Comparison of ENCODE assay signal across 1 cellular context in the genomic region with DNA sequence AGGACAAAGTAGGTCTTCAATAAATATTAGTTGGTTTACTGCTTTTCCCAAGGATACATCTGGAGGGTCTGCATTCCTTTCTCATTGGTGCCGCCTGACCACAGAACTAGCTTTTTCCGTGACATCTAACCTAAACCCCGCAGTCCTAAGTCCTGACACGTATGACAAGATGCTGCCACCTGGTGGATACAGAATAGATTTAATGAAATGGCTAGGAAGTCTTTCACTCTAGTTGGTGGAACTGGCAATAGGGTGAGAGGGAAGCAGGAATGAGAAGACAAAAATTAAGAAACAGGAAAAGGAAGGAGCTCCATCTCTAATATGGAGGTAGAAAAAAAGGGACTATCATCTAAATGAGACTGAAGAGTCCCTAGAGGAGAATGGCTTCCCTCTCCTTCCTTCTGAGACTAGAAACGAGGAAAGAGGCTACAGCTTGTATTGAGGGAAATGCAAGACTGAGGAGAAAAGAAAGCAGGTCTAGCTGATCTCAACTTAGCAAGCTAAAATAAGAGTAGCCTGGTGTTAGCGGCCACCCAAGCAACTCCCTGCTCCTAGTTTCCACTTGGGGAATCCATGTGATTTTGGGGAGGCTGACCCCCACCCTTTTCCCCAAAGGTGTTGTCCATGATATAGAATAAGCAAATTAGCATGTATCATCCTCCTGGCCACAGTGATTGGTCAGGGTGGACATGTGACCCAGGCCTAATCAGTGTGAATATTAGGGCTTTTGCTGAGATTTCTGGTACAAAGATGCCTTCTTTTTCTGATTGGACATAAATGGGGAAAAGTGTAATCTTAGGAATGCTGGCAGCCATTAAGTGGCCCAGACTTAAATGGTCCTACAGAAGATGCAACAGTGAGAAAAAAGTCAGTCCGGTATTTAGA.
A peak's percentile ranks its signal among the peaks of the same experiment; 100 is the strongest.
TF ChIP-seq lines count a peak whose summit lies in the region.

No MANE protein-coding gene starts in this region.

TF ChIP-seq in GM12878, 131 proteins besides CTCF, POLR2A, EP300 and RAD21 (continued from another document):
- TF ChIP-seq, protein P1, sequence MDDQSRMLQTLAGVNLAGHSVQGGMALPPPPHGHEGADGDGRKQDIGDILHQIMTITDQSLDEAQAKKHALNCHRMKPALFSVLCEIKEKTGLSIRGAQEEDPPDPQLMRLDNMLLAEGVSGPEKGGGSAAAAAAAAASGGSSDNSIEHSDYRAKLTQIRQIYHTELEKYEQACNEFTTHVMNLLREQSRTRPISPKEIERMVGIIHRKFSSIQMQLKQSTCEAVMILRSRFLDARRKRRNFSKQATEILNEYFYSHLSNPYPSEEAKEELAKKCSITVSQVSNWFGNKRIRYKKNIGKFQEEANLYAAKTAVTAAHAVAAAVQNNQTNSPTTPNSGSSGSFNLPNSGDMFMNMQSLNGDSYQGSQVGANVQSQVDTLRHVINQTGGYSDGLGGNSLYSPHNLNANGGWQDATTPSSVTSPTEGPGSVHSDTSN (IDR thresholded peaks at IDR 0.05; ENCODE audit: insufficient replicate concordance, low read depth, low read length): no peak
- TF ChIP-seq KLF5 (IDR thresholded peaks at IDR 0.05; ENCODE audit: partially characterized antibody): no peak
- TF ChIP-seq MTA3 (IDR thresholded peaks at IDR 0.05; ENCODE audit: borderline replicate concordance, low read length): no peak
- TF ChIP-seq NR2F1 (conservative IDR thresholded peaks at IDR 0.05): no peak
- TF ChIP-seq, protein P2, sequence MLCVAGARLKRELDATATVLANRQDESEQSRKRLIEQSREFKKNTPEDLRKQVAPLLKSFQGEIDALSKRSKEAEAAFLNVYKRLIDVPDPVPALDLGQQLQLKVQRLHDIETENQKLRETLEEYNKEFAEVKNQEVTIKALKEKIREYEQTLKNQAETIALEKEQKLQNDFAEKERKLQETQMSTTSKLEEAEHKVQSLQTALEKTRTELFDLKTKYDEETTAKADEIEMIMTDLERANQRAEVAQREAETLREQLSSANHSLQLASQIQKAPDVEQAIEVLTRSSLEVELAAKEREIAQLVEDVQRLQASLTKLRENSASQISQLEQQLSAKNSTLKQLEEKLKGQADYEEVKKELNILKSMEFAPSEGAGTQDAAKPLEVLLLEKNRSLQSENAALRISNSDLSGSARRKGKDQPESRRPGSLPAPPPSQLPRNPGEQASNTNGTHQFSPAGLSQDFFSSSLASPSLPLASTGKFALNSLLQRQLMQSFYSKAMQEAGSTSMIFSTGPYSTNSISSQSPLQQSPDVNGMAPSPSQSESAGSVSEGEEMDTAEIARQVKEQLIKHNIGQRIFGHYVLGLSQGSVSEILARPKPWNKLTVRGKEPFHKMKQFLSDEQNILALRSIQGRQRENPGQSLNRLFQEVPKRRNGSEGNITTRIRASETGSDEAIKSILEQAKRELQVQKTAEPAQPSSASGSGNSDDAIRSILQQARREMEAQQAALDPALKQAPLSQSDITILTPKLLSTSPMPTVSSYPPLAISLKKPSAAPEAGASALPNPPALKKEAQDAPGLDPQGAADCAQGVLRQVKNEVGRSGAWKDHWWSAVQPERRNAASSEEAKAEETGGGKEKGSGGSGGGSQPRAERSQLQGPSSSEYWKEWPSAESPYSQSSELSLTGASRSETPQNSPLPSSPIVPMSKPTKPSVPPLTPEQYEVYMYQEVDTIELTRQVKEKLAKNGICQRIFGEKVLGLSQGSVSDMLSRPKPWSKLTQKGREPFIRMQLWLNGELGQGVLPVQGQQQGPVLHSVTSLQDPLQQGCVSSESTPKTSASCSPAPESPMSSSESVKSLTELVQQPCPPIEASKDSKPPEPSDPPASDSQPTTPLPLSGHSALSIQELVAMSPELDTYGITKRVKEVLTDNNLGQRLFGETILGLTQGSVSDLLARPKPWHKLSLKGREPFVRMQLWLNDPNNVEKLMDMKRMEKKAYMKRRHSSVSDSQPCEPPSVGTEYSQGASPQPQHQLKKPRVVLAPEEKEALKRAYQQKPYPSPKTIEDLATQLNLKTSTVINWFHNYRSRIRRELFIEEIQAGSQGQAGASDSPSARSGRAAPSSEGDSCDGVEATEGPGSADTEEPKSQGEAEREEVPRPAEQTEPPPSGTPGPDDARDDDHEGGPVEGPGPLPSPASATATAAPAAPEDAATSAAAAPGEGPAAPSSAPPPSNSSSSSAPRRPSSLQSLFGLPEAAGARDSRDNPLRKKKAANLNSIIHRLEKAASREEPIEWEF (IDR thresholded peaks at IDR 0.05; ENCODE audit: insufficient replicate concordance, low read depth, low read length): no peak
- TF ChIP-seq, protein P3, sequence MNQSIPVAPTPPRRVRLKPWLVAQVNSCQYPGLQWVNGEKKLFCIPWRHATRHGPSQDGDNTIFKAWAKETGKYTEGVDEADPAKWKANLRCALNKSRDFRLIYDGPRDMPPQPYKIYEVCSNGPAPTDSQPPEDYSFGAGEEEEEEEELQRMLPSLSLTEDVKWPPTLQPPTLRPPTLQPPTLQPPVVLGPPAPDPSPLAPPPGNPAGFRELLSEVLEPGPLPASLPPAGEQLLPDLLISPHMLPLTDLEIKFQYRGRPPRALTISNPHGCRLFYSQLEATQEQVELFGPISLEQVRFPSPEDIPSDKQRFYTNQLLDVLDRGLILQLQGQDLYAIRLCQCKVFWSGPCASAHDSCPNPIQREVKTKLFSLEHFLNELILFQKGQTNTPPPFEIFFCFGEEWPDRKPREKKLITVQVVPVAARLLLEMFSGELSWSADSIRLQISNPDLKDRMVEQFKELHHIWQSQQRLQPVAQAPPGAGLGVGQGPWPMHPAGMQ (IDR thresholded peaks at IDR 0.05; ENCODE audit: borderline replicate concordance): no peak
- TF ChIP-seq, protein P4, sequence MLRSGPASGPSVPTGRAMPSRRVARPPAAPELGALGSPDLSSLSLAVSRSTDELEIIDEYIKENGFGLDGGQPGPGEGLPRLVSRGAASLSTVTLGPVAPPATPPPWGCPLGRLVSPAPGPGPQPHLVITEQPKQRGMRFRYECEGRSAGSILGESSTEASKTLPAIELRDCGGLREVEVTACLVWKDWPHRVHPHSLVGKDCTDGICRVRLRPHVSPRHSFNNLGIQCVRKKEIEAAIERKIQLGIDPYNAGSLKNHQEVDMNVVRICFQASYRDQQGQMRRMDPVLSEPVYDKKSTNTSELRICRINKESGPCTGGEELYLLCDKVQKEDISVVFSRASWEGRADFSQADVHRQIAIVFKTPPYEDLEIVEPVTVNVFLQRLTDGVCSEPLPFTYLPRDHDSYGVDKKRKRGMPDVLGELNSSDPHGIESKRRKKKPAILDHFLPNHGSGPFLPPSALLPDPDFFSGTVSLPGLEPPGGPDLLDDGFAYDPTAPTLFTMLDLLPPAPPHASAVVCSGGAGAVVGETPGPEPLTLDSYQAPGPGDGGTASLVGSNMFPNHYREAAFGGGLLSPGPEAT (IDR thresholded peaks at IDR 0.05; ENCODE audit: low read depth): 0 out of 2 replicates have a peak, but pooled peaks have one; percentile 24
- TF ChIP-seq, protein P5, sequence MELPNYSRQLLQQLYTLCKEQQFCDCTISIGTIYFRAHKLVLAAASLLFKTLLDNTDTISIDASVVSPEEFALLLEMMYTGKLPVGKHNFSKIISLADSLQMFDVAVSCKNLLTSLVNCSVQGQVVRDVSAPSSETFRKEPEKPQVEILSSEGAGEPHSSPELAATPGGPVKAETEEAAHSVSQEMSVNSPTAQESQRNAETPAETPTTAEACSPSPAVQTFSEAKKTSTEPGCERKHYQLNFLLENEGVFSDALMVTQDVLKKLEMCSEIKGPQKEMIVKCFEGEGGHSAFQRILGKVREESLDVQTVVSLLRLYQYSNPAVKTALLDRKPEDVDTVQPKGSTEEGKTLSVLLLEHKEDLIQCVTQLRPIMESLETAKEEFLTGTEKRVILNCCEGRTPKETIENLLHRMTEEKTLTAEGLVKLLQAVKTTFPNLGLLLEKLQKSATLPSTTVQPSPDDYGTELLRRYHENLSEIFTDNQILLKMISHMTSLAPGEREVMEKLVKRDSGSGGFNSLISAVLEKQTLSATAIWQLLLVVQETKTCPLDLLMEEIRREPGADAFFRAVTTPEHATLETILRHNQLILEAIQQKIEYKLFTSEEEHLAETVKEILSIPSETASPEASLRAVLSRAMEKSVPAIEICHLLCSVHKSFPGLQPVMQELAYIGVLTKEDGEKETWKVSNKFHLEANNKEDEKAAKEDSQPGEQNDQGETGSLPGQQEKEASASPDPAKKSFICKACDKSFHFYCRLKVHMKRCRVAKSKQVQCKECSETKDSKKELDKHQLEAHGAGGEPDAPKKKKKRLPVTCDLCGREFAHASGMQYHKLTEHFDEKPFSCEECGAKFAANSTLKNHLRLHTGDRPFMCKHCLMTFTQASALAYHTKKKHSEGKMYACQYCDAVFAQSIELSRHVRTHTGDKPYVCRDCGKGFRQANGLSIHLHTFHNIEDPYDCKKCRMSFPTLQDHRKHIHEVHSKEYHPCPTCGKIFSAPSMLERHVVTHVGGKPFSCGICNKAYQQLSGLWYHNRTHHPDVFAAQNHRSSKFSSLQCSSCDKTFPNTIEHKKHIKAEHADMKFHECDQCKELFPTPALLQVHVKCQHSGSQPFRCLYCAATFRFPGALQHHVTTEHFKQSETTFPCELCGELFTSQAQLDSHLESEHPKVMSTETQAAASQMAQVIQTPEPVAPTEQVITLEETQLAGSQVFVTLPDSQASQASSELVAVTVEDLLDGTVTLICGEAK (IDR thresholded peaks at IDR 0.05; ENCODE audit: borderline replicate concordance): no peak
- 0 out of 2 replicates have a peak, but pooled peaks have one; percentile 31 for TF ChIP-seq CBFB (IDR thresholded peaks at IDR 0.05; ENCODE audit: low read depth)
- TF ChIP-seq PAX8 (IDR thresholded peaks at IDR 0.05): no peak
- no peak for TF ChIP-seq CHD1 (IDR thresholded peaks at IDR 0.05; ENCODE audit: low read depth, low read length)
- TF ChIP-seq SIN3A (IDR thresholded peaks at IDR 0.05; ENCODE audit: low read depth, low read length): no peak
- TF ChIP-seq, protein P6, sequence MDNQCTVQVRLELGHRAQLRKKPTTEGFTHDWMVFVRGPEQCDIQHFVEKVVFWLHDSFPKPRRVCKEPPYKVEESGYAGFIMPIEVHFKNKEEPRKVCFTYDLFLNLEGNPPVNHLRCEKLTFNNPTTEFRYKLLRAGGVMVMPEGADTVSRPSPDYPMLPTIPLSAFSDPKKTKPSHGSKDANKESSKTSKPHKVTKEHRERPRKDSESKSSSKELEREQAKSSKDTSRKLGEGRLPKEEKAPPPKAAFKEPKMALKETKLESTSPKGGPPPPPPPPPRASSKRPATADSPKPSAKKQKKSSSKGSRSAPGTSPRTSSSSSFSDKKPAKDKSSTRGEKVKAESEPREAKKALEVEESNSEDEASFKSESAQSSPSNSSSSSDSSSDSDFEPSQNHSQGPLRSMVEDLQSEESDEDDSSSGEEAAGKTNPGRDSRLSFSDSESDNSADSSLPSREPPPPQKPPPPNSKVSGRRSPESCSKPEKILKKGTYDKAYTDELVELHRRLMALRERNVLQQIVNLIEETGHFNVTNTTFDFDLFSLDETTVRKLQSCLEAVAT (IDR thresholded peaks at IDR 0.05): no peak
- TF ChIP-seq STAT1 (conservative IDR thresholded peaks at IDR 0.05): no peak
- TF ChIP-seq EZH2 (IDR thresholded peaks at IDR 0.05; ENCODE audit: borderline replicate concordance, control insufficient read depth, low read depth, low read length): no peak
- no peak for TF ChIP-seq ZNF384 (IDR thresholded peaks at IDR 0.05; ENCODE audit: borderline replicate concordance, low read depth, low read length)
- no peak for TF ChIP-seq SMARCA5 (IDR thresholded peaks at IDR 0.05)
- TF ChIP-seq GATAD2B (conservative IDR thresholded peaks at IDR 0.05; ENCODE audit: low read depth): no peak
- no peak; the same call in 1 of the 2 replicates for TF ChIP-seq HDGF (IDR thresholded peaks at IDR 0.05)
- no peak for TF ChIP-seq FOXK2 (IDR thresholded peaks at IDR 0.05)
